11 cellular contexts compared by ENCODE assay signal in genomic region chr9:93464395-93464794, GRCh38. TPM values are rescaled to one million over a fixed set of nuclear protein-coding genes. Genes with fewer than 3 reads are reported as not detected.
DNase-seq lines count a peak whose midpoint lies in the region; ATAC-seq, FAIRE-seq and TF ChIP-seq lines count a peak whose summit lies in the region.
"Had no signal": no experiment of that assay in that cellular context is flagged by ENCODE, and none has a peak within 500 bp of the region (broad histone marks: within the 10 kb centered on the region; RNA-seq: fewer than 3 reads in every experiment).

No MANE protein-coding gene starts in this region.

- no peaks in the 10 kb centered on the region for H3K9me3 Mint-ChIP-seq in activated naive CD8-positive, alpha-beta T cell (ENCODE audit: low read depth)

- H3K27ac ChIP-seq in KOPT-K1 (ENCODE audit: low read depth, low read length, poor library complexity, severe bottlenecking) = peak overlapping the region; percentile 88
- peak overlapping the region; percentile 52 for H3K27ac ChIP-seq in neutrophil

- H3K9me3 ChIP-seq in KOPT-K1 (ENCODE audit: insufficient read depth, low read length, poor library complexity, severe bottlenecking) (no peaks in the 10 kb centered on the region), neutrophil (no peaks in the 10 kb centered on the region)

- H3K36me3 Mint-ChIP-seq in activated naive CD8-positive, alpha-beta T cell = peaks cover 3% of the 10 kb centered on the region

- peaks cover 89% of the 10 kb centered on the region for H3K4me1 Mint-ChIP-seq in activated naive CD8-positive, alpha-beta T cell (ENCODE audit: low read depth)

- H3K27ac Mint-ChIP-seq in activated naive CD8-positive, alpha-beta T cell = peak overlapping the region; percentile 80

- no peak for FAIRE-seq in GM12891 (lab: Jason Lieb, UNC)
- FAIRE-seq: colon had no signal

- no peaks in the 10 kb centered on the region for H3K27me3 ChIP-seq in neutrophil

- no peak for TF ChIP-seq POLR2A in GM12891 (IDR thresholded peaks at IDR 0.05; ENCODE audit: low read depth, low read length)

- no peak for TF ChIP-seq CTCF in neutrophil (IDR thresholded peaks at IDR 0.05)

- ATAC-seq in GM18498 (IDR thresholded peaks at IDR 0.05; ENCODE audit: unreplicated experiment) = no peak
- ATAC-seq: HCT116 had no signal

- H3K4me3 ChIP-seq in neutrophil (ENCODE audit: low read depth in 1 of 2, low read length in 1 of 2) = no peak overlapping the region

- no peaks in the 10 kb centered on the region for H3K27me3 Mint-ChIP-seq in activated naive CD8-positive, alpha-beta T cell

- H3K4me1 ChIP-seq in neutrophil (ENCODE audit: control insufficient read depth in 1 of 2, insufficient read depth in 1 of 2, low read depth in 1 of 2, low read length in 1 of 2) = peaks cover 43 to 56% of the 10 kb centered on the region in 2 experiments

- peak overlapping the region; percentile 33 for H3K4me3 Mint-ChIP-seq in activated naive CD8-positive, alpha-beta T cell

- H3K36me3 ChIP-seq in KOPT-K1 (ENCODE audit: insufficient read depth, low read length) (no peaks in the 10 kb centered on the region), neutrophil (no peaks in the 10 kb centered on the region)

- DNase-seq in GM12891 (ENCODE audit: insufficient read length, low spot score) = no peak
- DNase-seq in NCI-H2227 (lab: John Stamatoyannopoulos, UW; ENCODE audit: unreplicated experiment) = no peak
- DNase-seq in NCI-H187 treated with DMSO at 0.1 percent for 48 hours (lab: John Stamatoyannopoulos, UW) = no peak
- DNase-seq: hypothalamus, retina had no signal

TF ChIP-seq in GM12891, 5 proteins besides CTCF, POLR2A, EP300 and RAD21:
- no peak for TF ChIP-seq POLR2AphosphoS5 (IDR thresholded peaks at IDR 0.05; ENCODE audit: low read depth, low read length)
- peak; percentile 94 for TF ChIP-seq SPI1 (IDR thresholded peaks at IDR 0.05; ENCODE audit: low read depth, low read length)

RNA-seq across cellular contexts. Expression of gene FAM120AOS, which starts 11.0 kb away (rescaled TPM):
- 27.7 TPM for polyA plus RNA-seq in GM12891 (2012; ENCODE audit: low read depth, missing spikeins)

RNA-seq across cellular contexts. Expression of gene FAM120A, which starts 12.9 kb away (rescaled TPM):
- 38.0 TPM for polyA plus RNA-seq in GM12891 (2012; ENCODE audit: low read depth, missing spikeins)
